8 cellular contexts compared by ENCODE assay signal in genomic region chr7:28298870-28299484, GRCh38.
A peak's percentile ranks its signal among the peaks of the same experiment; 100 is the strongest.
DNase-seq lines count a peak whose midpoint lies in the region; ATAC-seq, FAIRE-seq and TF ChIP-seq lines count a peak whose summit lies in the region.

No MANE protein-coding gene starts in this region.

- no peak for FAIRE-seq in GM12892 (lab: Jason Lieb, UNC)

- DNase-seq in LNCaP clone FGC (ENCODE audit: low read depth), result peak; percentile 30
- peak; percentile 72 to 89 for DNase-seq in SJCRH30
- peak; percentile 78 for DNase-seq in fibroblast of mammary gland (ENCODE audit: low read depth)
- no peak for DNase-seq in osteoblast (ENCODE audit: insufficient read length, low spot score, missing footprints)
- DNase-seq in DMS79 treated with DMSO at 0.1 percent for 48 hours (lab: John Stamatoyannopoulos, UW), result no peak
- no peak for DNase-seq in GM12892 (ENCODE audit: insufficient read length)

- no peak overlapping the region for H3K4me2 ChIP-seq in osteoblast (ENCODE audit: insufficient read depth, low read length)

- H4K20me1 ChIP-seq in osteoblast (ENCODE audit: insufficient read depth, low read length), result no peaks in the 10 kb centered on the region

- peak overlapping the region; percentile 53 for H2AFZ ChIP-seq in osteoblast (ENCODE audit: low read length)

- peak; percentile 74 for TF ChIP-seq CTCF in C4-2B (conservative IDR thresholded peaks at IDR 0.05)
- peak; percentile 76 for TF ChIP-seq CTCF in LNCaP clone FGC (IDR thresholded peaks at IDR 0.05; ENCODE audit: control insufficient read depth, extremely low read depth, insufficient read depth)
- peak; percentile 69 for TF ChIP-seq CTCF in fibroblast of mammary gland (conservative IDR thresholded peaks at IDR 0.05; ENCODE audit: control insufficient read depth, insufficient read depth, low read depth, low read length)
- TF ChIP-seq CTCF in osteoblast (IDR thresholded peaks at IDR 0.05; ENCODE audit: extremely low read depth, low read depth, low read length), result peak; percentile 68

- ATAC-seq in GM19351 (IDR thresholded peaks at IDR 0.05; ENCODE audit: unreplicated experiment), result no peak

- H3K27me3 ChIP-seq in SJCRH30 (no peaks in the 10 kb centered on the region), osteoblast (ENCODE audit: insufficient read depth, low read length) (no peaks in the 10 kb centered on the region)

- H3K36me3 ChIP-seq in SJCRH30 (no peaks in the 10 kb centered on the region), osteoblast (ENCODE audit: insufficient read depth, low read length) (no peaks in the 10 kb centered on the region)

- no peaks in the 10 kb centered on the region for H3K79me2 ChIP-seq in osteoblast (ENCODE audit: insufficient read depth, low read length)

- TF ChIP-seq POLR2A in GM12892 (IDR thresholded peaks at IDR 0.05; ENCODE audit: low read depth, low read length), result no peak

- no peak overlapping the region for H3K4me3 ChIP-seq in LNCaP clone FGC (ENCODE audit: low read depth, low read length)
- H3K4me3 ChIP-seq in SJCRH30, result peak overlapping the region; percentile 33
- H3K4me3 ChIP-seq in fibroblast of mammary gland (ENCODE audit: control insufficient read depth, low read depth, low read length), result no peak overlapping the region
- no peak overlapping the region for H3K4me3 ChIP-seq in osteoblast (ENCODE audit: insufficient read depth, low read length)

- H3K9me3 ChIP-seq in SJCRH30 (replicated peaks), result no peaks in the 10 kb centered on the region
- H3K9me3 ChIP-seq in osteoblast (ENCODE audit: low read depth, low read length), result no peaks in the 10 kb centered on the region

- H3K27ac ChIP-seq in C4-2B, result no peak overlapping the region
- peak overlapping the region; percentile 41; the same call in 1 of the 2 replicates for H3K27ac ChIP-seq in SJCRH30
- no peak overlapping the region for H3K27ac ChIP-seq in osteoblast (ENCODE audit: low read depth, low read length)

- H3K4me1 ChIP-seq in SJCRH30 (peaks cover 33% of the 10 kb centered on the region), osteoblast (ENCODE audit: insufficient read depth, low read length) (peaks cover 21% of the 10 kb centered on the region)

Comparison
In these comparisons a context has a peak if more than half of its experiments do, and no peak if none do; other contexts are left out.
1. DNase-seq: peak in LNCaP clone FGC (single experiment), SJCRH30 (2 of 2) and fibroblast of mammary gland (single experiment); none in osteoblast (single experiment), DMS79 treated with DMSO at 0.1 percent for 48 hours (single experiment) and GM12892 (single experiment).
2. Peak in every context shown above with its lines, with median percentiles within 50 percentile points of each other: CTCF ChIP-seq.